Comparison of ENCODE assay signal across 21 cellular contexts in genomic region chr7:157177333-157177993, GRCh38.
"Had no signal": no experiment of that assay in that cellular context is flagged by ENCODE, and none has a peak within 500 bp of the region (broad histone marks: within the 10 kb centered on the region; RNA-seq: fewer than 3 reads in every experiment).

No MANE protein-coding gene starts in this region.

- ATAC-seq: activated CD8-positive, alpha-beta T cell treated with anti-CD3 and anti-CD28 coated beads, Interleukin-2, amount 10 ng/mL, durations not matched to agents 7 days and 5 days; foreskin keratinocyte; natural killer cell had no signal

- DNase-seq: activated B cell treated with CpG ODN at 0.5 μM for 24 hours; activated CD4-positive, alpha-beta T cell treated with anti-CD3 and anti-CD28 coated beads, Interleukin-2, amount 10 ng/mL, durations not matched to agents 24 days and 14 days; activated CD8-positive, alpha-beta memory T cell treated with anti-CD3 and anti-CD28 coated beads, Interleukin-2, amount 50 U/mL, for 4 hours; activated CD8-positive, alpha-beta T cell treated with anti-CD3 and anti-CD28 coated beads, Interleukin-2, amount 10 ng/mL, durations not matched to agents 7 days and 5 days; activated gamma-delta T cell treated with Interleukin-2 at 50 U/mL for 16 hours; activated naive CD8-positive, alpha-beta T cell treated with anti-CD3 and anti-CD28 coated beads, Interleukin-2, amount 10 ng/mL, durations not matched to agents 7 days and 5 days; brain microvascular endothelial cell; cortex of kidney; effector CD4-positive, alpha-beta T cell; foreskin keratinocyte; mesendoderm; natural killer cell; nucleus accumbens; posterior cingulate gyrus; retina; stimulated activated CD4-positive, alpha-beta T cell treated with anti-CD3 and anti-CD28 coated beads, Interleukin-15, amount 100 ng/mL, for 24 hours; stimulated activated CD4-positive, alpha-beta T cell treated with anti-CD3 and anti-CD28 coated beads, Interleukin-4, amount 100 ng/mL, for 1 hour; stimulated activated naive CD4-positive, alpha-beta T cell treated with Interleukin-2 at 50 U/mL for 16 hours; transverse colon had no signal

- H3K9me3 ChIP-seq: transverse colon, vagina had no signal

- H3K27me3 ChIP-seq: brain microvascular endothelial cell, foreskin keratinocyte, transverse colon, vagina had no signal

- H3K4me3 ChIP-seq: transverse colon, vagina had no signal

- H3K27ac ChIP-seq: brain microvascular endothelial cell, foreskin keratinocyte, transverse colon, vagina had no signal

- H3K4me1 ChIP-seq: foreskin keratinocyte, transverse colon, vagina had no signal

- FAIRE-seq: endothelial cell of umbilical vein had no signal
